ENCODE assay signal across 19 cellular contexts in genomic region chr5:3091040-3091774, GRCh38.
"Had no signal": no experiment of that assay in that cellular context is flagged by ENCODE, and none has a peak within 500 bp of the region (broad histone marks: within the 10 kb centered on the region; RNA-seq: fewer than 3 reads in every experiment).

No MANE protein-coding gene starts in this region.

- H3K27ac ChIP-seq: colonic mucosa, esophagus squamous epithelium, lower lobe of right lung, parathyroid adenoma, prostate gland, spleen, testis, tibial nerve had no signal

- ATAC-seq: left lobe of liver; lower lobe of right lung; natural killer cell; sciatic nerve; stimulated activated memory B cell treated with anti-CD40 and anti-IgM and Interleukin-4, amounts not matched to agents 10 μg/mL and 1 μg/mL and 100 μg/mL, for 72 hours; stimulated activated naive CD8-positive, alpha-beta T cell treated with anti-CD3 and anti-CD28 coated beads, Interleukin-15, amount 100 ng/mL, for 72 hours had no signal

- H3K27me3 ChIP-seq: colonic mucosa, testis, tibial nerve had no signal

- H3K4me3 ChIP-seq: colonic mucosa, esophagus squamous epithelium, lower lobe of right lung, prostate gland, spleen, testis, tibial nerve had no signal

- H3K36me3 ChIP-seq: colonic mucosa, esophagus squamous epithelium, lower lobe of right lung, prostate gland, spleen, tibial nerve had no signal

- DNase-seq: colonic mucosa; dermis blood vessel endothelial cell; esophagus squamous epithelium; foreskin fibroblast; kidney glomerular epithelial cell; lower lobe of right lung; natural killer cell; spleen; stimulated activated CD4-positive, alpha-beta T cell treated with anti-CD3 and anti-CD28 coated beads, Interleukin-15, amount 100 ng/mL, for 24 hours; stimulated activated CD4-positive, alpha-beta T cell treated with anti-CD3 and anti-CD28 coated beads, Interleukin-1b, Interleukin-23, amount 100 ng/mL, for 48 hours; stimulated activated CD4-positive, alpha-beta T cell treated with anti-CD3 and anti-CD28 coated beads, Interleukin-4, amount 100 ng/mL, for 24 hours; stimulated activated naive CD8-positive, alpha-beta T cell treated with anti-CD3 and anti-CD28 coated beads, Interleukin-15, amount 100 ng/mL, for 72 hours; testis had no signal

- H3K4me1 ChIP-seq: colonic mucosa, esophagus squamous epithelium, lower lobe of right lung, parathyroid adenoma, prostate gland, spleen, testis, tibial nerve had no signal

- H3K9me3 ChIP-seq: colonic mucosa, esophagus squamous epithelium, lower lobe of right lung, prostate gland, testis had no signal
